ENCODE assay signal across 8 cellular contexts in genomic region chr12:92502417-92503028, GRCh38.
A peak's percentile ranks its signal among the peaks of the same experiment; 100 is the strongest.
DNase-seq lines count a peak whose midpoint lies in the region; ATAC-seq and TF ChIP-seq lines count a peak whose summit lies in the region.

No MANE protein-coding gene starts in this region.

- no peaks in the 10 kb centered on the region for H3K9me3 Mint-ChIP-seq in activated T-helper 1 cell treated with anti-CD3 and anti-CD28 coated beads, Interleukin-12 subunit alpha, Interleukin-12 subunit beta, Interleukin-2, Interleukin-4 antibody, amounts not matched to agents 30 ng/mL and 10 ng/mL and 1 ng/mL, durations not matched to agents 14 hours and 24 hours and 36 hours

- H3K36me3 Mint-ChIP-seq in activated T-helper 1 cell treated with anti-CD3 and anti-CD28 coated beads, Interleukin-12 subunit alpha, Interleukin-12 subunit beta, Interleukin-2, Interleukin-4 antibody, amounts not matched to agents 30 ng/mL and 10 ng/mL and 1 ng/mL, durations not matched to agents 14 hours and 24 hours and 36 hours (ENCODE audit: low read depth): no peaks in the 10 kb centered on the region

- H3K4me1 Mint-ChIP-seq in activated T-helper 1 cell treated with anti-CD3 and anti-CD28 coated beads, Interleukin-12 subunit alpha, Interleukin-12 subunit beta, Interleukin-2, Interleukin-4 antibody, amounts not matched to agents 30 ng/mL and 10 ng/mL and 1 ng/mL, durations not matched to agents 14 hours and 24 hours and 36 hours (ENCODE audit: low read depth): peaks cover 41% of the 10 kb centered on the region

- H3K4me3 Mint-ChIP-seq in activated T-helper 1 cell treated with anti-CD3 and anti-CD28 coated beads, Interleukin-12 subunit alpha, Interleukin-12 subunit beta, Interleukin-2, Interleukin-4 antibody, amounts not matched to agents 30 ng/mL and 10 ng/mL and 1 ng/mL, durations not matched to agents 14 hours and 24 hours and 36 hours: peak overlapping the region; percentile 32

- TF ChIP-seq CTCF in GM12873 (IDR thresholded peaks at IDR 0.05; ENCODE audit: insufficient read depth, low read depth, low read length, missing control alignments): peak; percentile 63

- no peaks in the 10 kb centered on the region for H3K27me3 Mint-ChIP-seq in activated T-helper 1 cell treated with anti-CD3 and anti-CD28 coated beads, Interleukin-12 subunit alpha, Interleukin-12 subunit beta, Interleukin-2, Interleukin-4 antibody, amounts not matched to agents 30 ng/mL and 10 ng/mL and 1 ng/mL, durations not matched to agents 14 hours and 24 hours and 36 hours (ENCODE audit: insufficient read depth)

- ATAC-seq in GM21360 (IDR thresholded peaks at IDR 0.05; ENCODE audit: unreplicated experiment) (peak; percentile 28), HG03469 (IDR thresholded peaks at IDR 0.05; ENCODE audit: unreplicated experiment) (peak; percentile 36)

- intact Hi-C loops in activated T-helper 1 cell treated with anti-CD3 and anti-CD28 coated beads, Interleukin-12 subunit alpha, Interleukin-12 subunit beta, Interleukin-2, Interleukin-4 antibody, amounts not matched to agents 30 ng/mL and 10 ng/mL and 1 ng/mL, durations not matched to agents 14 hours and 24 hours and 36 hours (cut with micrococcal nuclease): loop anchor here (1.0 to 10.0 kb wide), 9 partner anchors 37 to 1282 kb away; partner anchors contain the start of gene EEA1

- DNase-seq in activated T-helper 1 cell treated with anti-CD3 and anti-CD28 coated beads, Interleukin-12 subunit alpha, Interleukin-12 subunit beta, Interleukin-2, Interleukin-4 antibody, amounts not matched to agents 30 ng/mL and 10 ng/mL and 1 ng/mL, durations not matched to agents 14 hours and 24 hours and 36 hours (ENCODE audit: low spot score): no peak
- peak; percentile 74 for DNase-seq in medulla oblongata (ENCODE audit: extremely low spot score)
- no peak for DNase-seq in EL
- no peak for DNase-seq in DMS79 treated with DMSO at 0.1 percent for 48 hours (lab: John Stamatoyannopoulos, UW)
- no peak for DNase-seq in NCI-H446 (lab: John Stamatoyannopoulos, UW)

- peak overlapping the region; percentile 83 for H3K27ac Mint-ChIP-seq in activated T-helper 1 cell treated with anti-CD3 and anti-CD28 coated beads, Interleukin-12 subunit alpha, Interleukin-12 subunit beta, Interleukin-2, Interleukin-4 antibody, amounts not matched to agents 30 ng/mL and 10 ng/mL and 1 ng/mL, durations not matched to agents 14 hours and 24 hours and 36 hours
